8 cellular contexts compared by ENCODE assay signal in the genomic region with DNA sequence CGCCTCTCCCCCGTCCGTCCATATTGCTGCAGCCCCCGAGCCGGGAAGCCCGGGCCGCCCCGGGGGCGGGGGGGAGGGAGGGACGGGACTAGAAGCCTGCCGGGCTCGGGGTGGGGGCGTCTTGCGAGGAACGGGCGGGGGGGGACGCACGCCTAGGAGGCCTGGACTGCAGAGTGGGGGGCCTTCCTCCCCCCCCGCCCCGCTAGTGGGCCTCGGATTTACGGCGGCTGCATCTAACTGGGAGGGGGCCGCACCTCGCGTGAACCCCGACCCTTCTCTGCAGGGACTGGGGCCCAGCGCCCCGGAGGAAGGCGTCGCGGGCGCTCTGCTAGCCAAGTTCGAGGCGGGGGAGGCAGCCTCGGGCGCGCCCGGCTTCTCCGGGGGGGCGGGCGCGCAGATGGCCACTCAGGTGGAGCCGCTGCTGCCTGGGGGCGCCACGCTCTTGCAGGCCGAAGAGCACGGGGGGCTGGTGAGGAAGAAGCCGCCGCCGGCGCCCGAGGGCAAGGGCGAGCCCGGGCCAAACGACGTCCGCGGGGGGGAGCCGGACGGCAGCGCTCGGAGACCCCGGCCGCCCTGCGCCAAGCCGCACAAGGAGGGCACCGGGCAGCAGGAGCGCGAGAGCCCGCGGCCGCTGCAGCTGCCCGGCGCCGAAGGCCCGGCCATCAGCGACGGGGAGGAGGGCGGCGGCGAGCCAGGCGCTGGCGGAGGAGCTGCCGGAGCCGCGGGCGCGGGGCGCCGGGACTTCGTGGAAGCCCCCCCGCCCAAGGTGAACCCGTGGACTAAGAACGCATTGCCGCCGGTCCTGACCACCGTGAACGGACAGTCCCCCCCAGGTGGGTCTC. TPM values are rescaled to one million over a fixed set of nuclear protein-coding genes. Genes with fewer than 3 reads are reported as not detected.
DNase-seq lines count a peak whose midpoint lies in the region; ATAC-seq and TF ChIP-seq lines count a peak whose summit lies in the region.

A gene (plus strand): TSS at position 17 of the 842 bp plus-strand sequence. CDS start 381 bp downstream, at position 398.

- no peaks in the 10 kb centered on the region for H3K27me3 Mint-ChIP-seq in activated CD4-positive, alpha-beta memory T cell treated with anti-CD3 and anti-CD28 coated beads for 36 hours
- H3K27me3 Mint-ChIP-seq in nephron (ENCODE audit: low read depth): peaks cover 4% of the 10 kb centered on the region

- peaks cover 40% of the 10 kb centered on the region for H3K4me1 ChIP-seq in HUES64 (ENCODE audit: insufficient read depth, low read length)

- CTCF ChIA-PET in activated CD4-positive, alpha-beta memory T cell treated with anti-CD3 and anti-CD28 coated beads for 36 hours (lab: Charles Lee): no interaction called here

- H3K4me3 ChIP-seq in HUES64 (ENCODE audit: low read length) (peak within 1 kb of the TSS; percentile 97), fibroblast of mammary gland (ENCODE audit: control insufficient read depth, low read depth, low read length) (peak within 1 kb of the TSS; percentile 91)

- peak; percentile 2 for ATAC-seq in GM19351 (IDR thresholded peaks at IDR 0.05; ENCODE audit: unreplicated experiment)
- no peak for ATAC-seq in GM21360 (IDR thresholded peaks at IDR 0.05; ENCODE audit: unreplicated experiment)

- H3K27me3 ChIP-seq in HUES64 (ENCODE audit: insufficient read depth, low read length): no peaks in the 10 kb centered on the region

- WGBS in HUES64: under 1% methylated on average over 83 of the region's 99 CpGs

- TF ChIP-seq CTCF in fibroblast of mammary gland (conservative IDR thresholded peaks at IDR 0.05; ENCODE audit: control insufficient read depth, insufficient read depth, low read depth, low read length): no peak
- TF ChIP-seq CTCF in nephron (IDR thresholded peaks at IDR 0.05; ENCODE audit: unreplicated experiment in 3 of 3): no peak

- H3K4me1 Mint-ChIP-seq in activated CD4-positive, alpha-beta memory T cell treated with anti-CD3 and anti-CD28 coated beads for 36 hours (ENCODE audit: low read depth): peaks cover 41% of the 10 kb centered on the region
- peaks cover 48% of the 10 kb centered on the region for H3K4me1 Mint-ChIP-seq in nephron

- peak; percentile 37 for DNase-seq in CD1c-positive myeloid dendritic cell (ENCODE audit: extremely low spot score)
- DNase-seq in activated CD4-positive, alpha-beta memory T cell treated with anti-CD3 and anti-CD28 coated beads for 36 hours: no peak
- no peak for DNase-seq in fibroblast of mammary gland (ENCODE audit: low read depth)
- DNase-seq in GF-D8 (lab: John Stamatoyannopoulos, UW): no peak

- H3K4me3 Mint-ChIP-seq in activated CD4-positive, alpha-beta memory T cell treated with anti-CD3 and anti-CD28 coated beads for 36 hours: peak within 1 kb of the TSS; percentile 93
- H3K4me3 Mint-ChIP-seq in nephron: peak within 1 kb of the TSS; percentile 91 to 97 (median 96)

- peaks cover 8% of the 10 kb centered on the region for H3K36me3 Mint-ChIP-seq in activated CD4-positive, alpha-beta memory T cell treated with anti-CD3 and anti-CD28 coated beads for 36 hours
- no peaks in the 10 kb centered on the region for H3K36me3 Mint-ChIP-seq in nephron (ENCODE audit: low read depth)

- peak within 1 kb of the TSS; percentile 99 for H3K27ac Mint-ChIP-seq in activated CD4-positive, alpha-beta memory T cell treated with anti-CD3 and anti-CD28 coated beads for 36 hours
- peak within 1 kb of the TSS; percentile 98 to 99 (median 98) for H3K27ac Mint-ChIP-seq in nephron

- H3K9ac ChIP-seq in HUES64 (ENCODE audit: low read depth, low read length): peak within 1 kb of the TSS; percentile 93

- no peaks in the 10 kb centered on the region for H3K9me3 ChIP-seq in HUES64 (ENCODE audit: insufficient read depth, low read depth, low read length)

- POLR2A ChIA-PET in activated CD4-positive, alpha-beta memory T cell treated with anti-CD3 and anti-CD28 coated beads for 36 hours (lab: Charles Lee): interaction anchor here (0.6 kb wide), 1 partner anchor 103 kb away, joined by 3 read pairs; a partner anchor contains a TSS

- no peaks in the 10 kb centered on the region for H3K9me3 Mint-ChIP-seq in activated CD4-positive, alpha-beta memory T cell treated with anti-CD3 and anti-CD28 coated beads for 36 hours
- no peaks in the 10 kb centered on the region for H3K9me3 Mint-ChIP-seq in nephron

- intact Hi-C loops in activated CD4-positive, alpha-beta memory T cell treated with anti-CD3 and anti-CD28 coated beads for 36 hours (cut with micrococcal nuclease): loop anchor here (1.0 to 5.0 kb wide), 6 partner anchors 73 to 718 kb away; a partner anchor contains a TSS

- peak within 1 kb of the TSS; percentile 97 for H3K27ac ChIP-seq in HUES64 (ENCODE audit: low read depth, low read length)

- no peaks in the 10 kb centered on the region for H3K36me3 ChIP-seq in HUES64 (ENCODE audit: insufficient read depth, low read length)

RNA-seq across cellular contexts. Expression of the gene that starts here (rescaled TPM):
- polyA plus RNA-seq in HUES64 (2013, experiment 1 of 2): 140 TPM
- polyA plus RNA-seq in HUES64 (2013, experiment 2 of 2): 130 TPM
- total RNA-seq in activated CD4-positive, alpha-beta memory T cell treated with anti-CD3 and anti-CD28 coated beads for 36 hours: 100 to 1,000 TPM; 186 to 201 TPM
